8 cellular contexts compared by ENCODE assay signal in genomic region chr21:14382486-14382834, GRCh38. TPM values are rescaled to one million over a fixed set of nuclear protein-coding genes. Genes with fewer than 3 reads are reported as not detected.
DNase-seq lines count a peak whose midpoint lies in the region; ATAC-seq and TF ChIP-seq lines count a peak whose summit lies in the region.

No MANE protein-coding gene starts in this region.

- no peak for TF ChIP-seq CTCF in astrocyte of the spinal cord (IDR thresholded peaks at IDR 0.05; ENCODE audit: low read depth, low read length)
- no peak for TF ChIP-seq CTCF in right lobe of liver (IDR thresholded peaks at IDR 0.05)

- peak overlapping the region; percentile 48 to 73 (median 51) for H3K27ac ChIP-seq in right lobe of liver

- H3K4me1 ChIP-seq in right lobe of liver, result peaks cover 0 to 22% (median 10%) of the 10 kb centered on the region in 4 donors

- H3K9me3 ChIP-seq in right lobe of liver, result no peaks in the 10 kb centered on the region

- ATAC-seq in right lobe of liver, result peak in 1 of 4 donors; percentile 0
- no peak for ATAC-seq in GM21786 (IDR thresholded peaks at IDR 0.05; ENCODE audit: unreplicated experiment)

- in situ Hi-C loops in astrocyte of the spinal cord (cut with HindIII; ENCODE audit: low sequenced_read_pairs), result no loop called here

- H3K4me3 ChIP-seq in astrocyte of the spinal cord (ENCODE audit: low read depth, low read length), result peak overlapping the region; percentile 78
- peak overlapping the region; percentile 65 to 79 (median 75) for H3K4me3 ChIP-seq in right lobe of liver

- intact Hi-C loops in right lobe of liver (cut with DNase I), result no loop called here

- H3K36me3 ChIP-seq in right lobe of liver, result peaks cover 0 to 7% (median 1%) of the 10 kb centered on the region in 4 donors

- WGBS in right lobe of liver (ENCODE audit: insufficient coverage, low coverage, low lambda C conversion rate, missing lambda C conversion rate), result 0% methylated on average over 4 of the region's 9 CpGs

- DNase-seq in activated T-cell treated with anti-CD3 and anti-CD28 coated beads for 4 hours, result peak; percentile 15
- no peak for DNase-seq in activated T-cell treated with anti-CD3 and anti-CD28 coated beads, Interleukin-2, amount 50 U/mL, for 48 hours
- DNase-seq in NCI-H1105 treated with DMSO at 0.1 percent for 48 hours (lab: John Stamatoyannopoulos, UW), result peak; percentile 68
- DNase-seq in astrocyte of the spinal cord (ENCODE audit: low read depth, low spot score), result no peak
- peak in 1 of 3 donors; percentile 18 for DNase-seq in right lobe of liver
- peak; percentile 12 for DNase-seq in stimulated activated CD8-positive, alpha-beta memory T cell treated with anti-CD3 and anti-CD28 coated beads, Interleukin-4, amount 100 ng/mL, for 24 hours (ENCODE audit: low read depth)
- no peak for DNase-seq in H4 (ENCODE audit: low spot score)

- no peaks in the 10 kb centered on the region for H3K27me3 ChIP-seq in right lobe of liver

- TF ChIP-seq POLR2A in right lobe of liver (IDR thresholded peaks at IDR 0.05), result no peak

RNA-seq across cellular contexts. Expression of gene HSPA13, which starts 0.5 kb away (rescaled TPM):
- 10 to 100 TPM in 2 of 6 experiments, 1 to 10 TPM in 4; 7.2 to 17.0 (median 9.2) TPM for total RNA-seq in right lobe of liver
- total RNA-seq in H4 (2014; rRNA removed; shearing (Covaris generic)), result 80.9 and 91.9 TPM in 2 replicates

Comparison
In these comparisons a context has a peak if more than half of its experiments do, and no peak if none do; other contexts are left out.
1. DNase-seq: peak in activated T-cell treated with anti-CD3 and anti-CD28 coated beads for 4 hours (single experiment), NCI-H1105 treated with DMSO at 0.1 percent for 48 hours (single experiment) and stimulated activated CD8-positive, alpha-beta memory T cell treated with anti-CD3 and anti-CD28 coated beads, Interleukin-4, amount 100 ng/mL, for 24 hours (single experiment); none in activated T-cell treated with anti-CD3 and anti-CD28 coated beads, Interleukin-2, amount 50 U/mL, for 48 hours (0 of 2), astrocyte of the spinal cord (single experiment) and H4 (single experiment).